ENCODE assay signal across 1 cellular context in genomic region chr4:87192155-87192919, GRCh38.
TF ChIP-seq lines count a peak whose summit lies in the region.

No MANE protein-coding gene starts in this region.

TF ChIP-seq in SK-N-SH, 30 proteins besides CTCF, POLR2A, EP300 and RAD21 (continued from another document):
- TF ChIP-seq, protein P1, sequence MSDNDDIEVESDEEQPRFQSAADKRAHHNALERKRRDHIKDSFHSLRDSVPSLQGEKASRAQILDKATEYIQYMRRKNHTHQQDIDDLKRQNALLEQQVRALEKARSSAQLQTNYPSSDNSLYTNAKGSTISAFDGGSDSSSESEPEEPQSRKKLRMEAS (IDR thresholded peaks at IDR 0.05; ENCODE audit: low read depth) = no peak
- TF ChIP-seq FOXM1 (IDR thresholded peaks at IDR 0.05; ENCODE audit: low read depth) (no peak), USF1 (IDR thresholded peaks at IDR 0.05; ENCODE audit: borderline replicate concordance, low read depth) (no peak), TAF1 (IDR thresholded peaks at IDR 0.05; ENCODE audit: borderline replicate concordance, low read depth, low read length) (no peak), SMC3 (IDR thresholded peaks at IDR 0.05; ENCODE audit: low read depth, low read length) (no peak), NFIC (IDR thresholded peaks at IDR 0.05; ENCODE audit: borderline replicate concordance) (peak; percentile 54; the same call in 1 of the 2 replicates), GABPA (IDR thresholded peaks at IDR 0.05; ENCODE audit: low read depth) (no peak), SIN3A (IDR thresholded peaks at IDR 0.05; ENCODE audit: borderline replicate concordance, low read depth, low read length) (no peak), JUND (IDR thresholded peaks at IDR 0.05) (peak; percentile 62), PBX3 (IDR thresholded peaks at IDR 0.05) (peak; percentile 86), TEAD4 (IDR thresholded peaks at IDR 0.05; ENCODE audit: borderline replicate concordance, insufficient read depth) (0 out of 2 replicates have a peak, but pooled peaks have one; percentile 47), USF2 (IDR thresholded peaks at IDR 0.05; ENCODE audit: borderline replicate concordance, low read depth, low read length) (no peak), MXI1 (IDR thresholded peaks at IDR 0.05; ENCODE audit: low read depth, low read length) (no peak), POLR2AphosphoS5 (IDR thresholded peaks at IDR 0.05; ENCODE audit: low read depth, low read length) (0 out of 2 replicates have a peak, but pooled peaks have one; percentile 46), TCF12 (IDR thresholded peaks at IDR 0.05) (peak; percentile 95), RCOR1 (IDR thresholded peaks at IDR 0.05; ENCODE audit: low read length) (peak; percentile 45; the same call in 1 of the 2 replicates), CHD2 (IDR thresholded peaks at IDR 0.05; ENCODE audit: low read length, partially characterized antibody) (no peak), GATA2 (CRISPR knock-in tag; IDR thresholded peaks at IDR 0.05) (peak; percentile 64)
- TF ChIP-seq, protein P2, sequence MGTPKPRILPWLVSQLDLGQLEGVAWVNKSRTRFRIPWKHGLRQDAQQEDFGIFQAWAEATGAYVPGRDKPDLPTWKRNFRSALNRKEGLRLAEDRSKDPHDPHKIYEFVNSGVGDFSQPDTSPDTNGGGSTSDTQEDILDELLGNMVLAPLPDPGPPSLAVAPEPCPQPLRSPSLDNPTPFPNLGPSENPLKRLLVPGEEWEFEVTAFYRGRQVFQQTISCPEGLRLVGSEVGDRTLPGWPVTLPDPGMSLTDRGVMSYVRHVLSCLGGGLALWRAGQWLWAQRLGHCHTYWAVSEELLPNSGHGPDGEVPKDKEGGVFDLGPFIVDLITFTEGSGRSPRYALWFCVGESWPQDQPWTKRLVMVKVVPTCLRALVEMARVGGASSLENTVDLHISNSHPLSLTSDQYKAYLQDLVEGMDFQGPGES (IDR thresholded peaks at IDR 0.05; ENCODE audit: low read depth, low read length) = no peak
- TF ChIP-seq, protein P3, sequence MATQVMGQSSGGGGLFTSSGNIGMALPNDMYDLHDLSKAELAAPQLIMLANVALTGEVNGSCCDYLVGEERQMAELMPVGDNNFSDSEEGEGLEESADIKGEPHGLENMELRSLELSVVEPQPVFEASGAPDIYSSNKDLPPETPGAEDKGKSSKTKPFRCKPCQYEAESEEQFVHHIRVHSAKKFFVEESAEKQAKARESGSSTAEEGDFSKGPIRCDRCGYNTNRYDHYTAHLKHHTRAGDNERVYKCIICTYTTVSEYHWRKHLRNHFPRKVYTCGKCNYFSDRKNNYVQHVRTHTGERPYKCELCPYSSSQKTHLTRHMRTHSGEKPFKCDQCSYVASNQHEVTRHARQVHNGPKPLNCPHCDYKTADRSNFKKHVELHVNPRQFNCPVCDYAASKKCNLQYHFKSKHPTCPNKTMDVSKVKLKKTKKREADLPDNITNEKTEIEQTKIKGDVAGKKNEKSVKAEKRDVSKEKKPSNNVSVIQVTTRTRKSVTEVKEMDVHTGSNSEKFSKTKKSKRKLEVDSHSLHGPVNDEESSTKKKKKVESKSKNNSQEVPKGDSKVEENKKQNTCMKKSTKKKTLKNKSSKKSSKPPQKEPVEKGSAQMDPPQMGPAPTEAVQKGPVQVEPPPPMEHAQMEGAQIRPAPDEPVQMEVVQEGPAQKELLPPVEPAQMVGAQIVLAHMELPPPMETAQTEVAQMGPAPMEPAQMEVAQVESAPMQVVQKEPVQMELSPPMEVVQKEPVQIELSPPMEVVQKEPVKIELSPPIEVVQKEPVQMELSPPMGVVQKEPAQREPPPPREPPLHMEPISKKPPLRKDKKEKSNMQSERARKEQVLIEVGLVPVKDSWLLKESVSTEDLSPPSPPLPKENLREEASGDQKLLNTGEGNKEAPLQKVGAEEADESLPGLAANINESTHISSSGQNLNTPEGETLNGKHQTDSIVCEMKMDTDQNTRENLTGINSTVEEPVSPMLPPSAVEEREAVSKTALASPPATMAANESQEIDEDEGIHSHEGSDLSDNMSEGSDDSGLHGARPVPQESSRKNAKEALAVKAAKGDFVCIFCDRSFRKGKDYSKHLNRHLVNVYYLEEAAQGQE (IDR thresholded peaks at IDR 0.05; ENCODE audit: low read depth, low read length) = no peak
